In the genomic region with DNA sequence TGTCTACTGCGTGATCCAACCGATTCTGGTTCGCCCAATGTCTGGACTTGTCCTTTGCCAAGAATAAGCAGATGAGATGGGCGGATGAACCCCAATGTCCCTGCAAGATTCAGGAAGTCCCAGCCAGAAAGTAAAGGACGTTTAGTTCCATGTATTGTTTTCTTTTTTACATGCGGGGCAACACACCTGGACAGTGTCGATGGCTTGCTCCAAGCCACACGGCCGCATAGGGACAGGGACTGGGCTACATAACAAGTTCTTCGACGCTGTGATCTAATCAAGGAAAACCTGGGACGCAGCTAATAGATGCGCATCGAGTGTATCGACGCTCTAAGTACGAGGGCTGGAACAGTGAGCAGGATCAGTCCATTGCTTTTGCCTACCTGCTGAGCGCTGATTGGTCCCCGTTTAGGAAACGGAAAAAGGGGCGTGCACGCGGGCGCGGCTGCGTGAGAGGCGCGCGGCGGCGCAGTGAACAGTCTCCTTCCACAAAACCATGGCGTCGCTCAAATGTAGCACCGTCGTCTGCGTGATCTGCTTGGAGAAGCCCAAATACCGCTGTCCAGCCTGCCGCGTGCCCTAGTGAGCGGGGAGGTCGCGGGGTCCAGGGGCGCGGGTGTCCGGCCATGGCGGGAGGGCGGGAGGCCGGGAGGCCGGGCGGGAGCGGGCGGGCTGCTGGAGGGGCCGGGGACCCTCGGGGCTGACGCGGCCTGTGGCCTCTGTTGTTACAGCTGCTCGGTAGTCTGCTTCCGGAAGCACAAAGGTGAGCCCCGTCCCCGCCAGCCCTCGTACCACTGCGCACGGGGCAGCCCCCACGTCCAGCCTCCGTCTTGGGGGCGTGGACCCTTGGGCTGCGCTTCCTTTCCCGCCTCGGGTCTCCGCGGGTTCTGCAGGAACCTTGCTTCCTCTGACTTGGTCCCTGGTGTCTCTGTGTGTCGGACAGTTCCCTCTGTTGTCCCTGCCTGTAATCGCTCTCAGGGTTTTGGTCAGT, we compare ENCODE assay signal across 8 cellular contexts. TPM values are rescaled to one million over a fixed set of nuclear protein-coding genes. Genes with fewer than 3 reads are reported as not detected.
DNase-seq lines count a peak whose midpoint lies in the region; ATAC-seq and TF ChIP-seq lines count a peak whose summit lies in the region.

A gene (plus strand): TSS at position 478 of the 991 bp plus-strand sequence. CDS start 19 bp downstream, at position 497.

- peak; percentile 60 for TF ChIP-seq POLR2A in prostate gland (IDR thresholded peaks at IDR 0.05)

- under 1% methylated on average over 73 of the region's 73 CpGs for WGBS in prostate gland

- peaks cover 10% of the 10 kb centered on the region for H3K27me3 Mint-ChIP-seq in T-helper 1 cell treated with Interleukin-12 subunit alpha and Interleukin-12 subunit beta and Interleukin-4 antibody, amounts not matched to agents 30 μg/mL and 1 μg/mL, for 36 hours (ENCODE audit: low read depth)

- peaks cover 41% of the 10 kb centered on the region for H3K4me1 Mint-ChIP-seq in T-helper 1 cell treated with Interleukin-12 subunit alpha and Interleukin-12 subunit beta and Interleukin-4 antibody, amounts not matched to agents 30 μg/mL and 1 μg/mL, for 36 hours (ENCODE audit: low read depth)

- intact Hi-C loops in left ventricle myocardium superior (cut with micrococcal nuclease) (no loop called here), prostate gland (cut with DNase I) (loop anchor here (5.0 to 10.0 kb wide), 2 partner anchors 46 to 342 kb away; a partner anchor contains a TSS)

- no peaks in the 10 kb centered on the region for H3K27me3 ChIP-seq in prostate gland (replicated peaks; ENCODE audit: insufficient read depth)

- no peaks in the 10 kb centered on the region for H3K9me3 ChIP-seq in prostate gland

- peaks cover 17% of the 10 kb centered on the region for H3K36me3 Mint-ChIP-seq in T-helper 1 cell treated with Interleukin-12 subunit alpha and Interleukin-12 subunit beta and Interleukin-4 antibody, amounts not matched to agents 30 μg/mL and 1 μg/mL, for 36 hours (ENCODE audit: low read depth)

- no peaks in the 10 kb centered on the region for H3K4me1 ChIP-seq in prostate gland (replicated peaks)

- H3K4me3 ChIP-seq in prostate gland, result peak within 1 kb of the TSS; percentile 92 to 97

- no peaks in the 10 kb centered on the region for H3K9me3 Mint-ChIP-seq in T-helper 1 cell treated with Interleukin-12 subunit alpha and Interleukin-12 subunit beta and Interleukin-4 antibody, amounts not matched to agents 30 μg/mL and 1 μg/mL, for 36 hours

- DNase-seq in NCI-H1694 treated with DMSO at 0.1 percent for 48 hours (lab: John Stamatoyannopoulos, UW) (peak; percentile 96), amniotic stem cell (lab: John Stamatoyannopoulos, UW) (peak; percentile 91), left ventricle myocardium superior (peak; percentile 94), prostate gland (ENCODE audit: low spot score) (peak; percentile 92), ureter (ENCODE audit: low spot score) (peak; percentile 94)

- H3K27ac ChIP-seq in prostate gland, result peak within 1 kb of the TSS; percentile 83 to 85

- peak within 1 kb of the TSS; percentile 95 for H3K27ac Mint-ChIP-seq in T-helper 1 cell treated with Interleukin-12 subunit alpha and Interleukin-12 subunit beta and Interleukin-4 antibody, amounts not matched to agents 30 μg/mL and 1 μg/mL, for 36 hours

- peak; percentile 84 for ATAC-seq in GM18498 (IDR thresholded peaks at IDR 0.05; ENCODE audit: unreplicated experiment)
- peak; percentile 92 for ATAC-seq in HG02938 (IDR thresholded peaks at IDR 0.05; ENCODE audit: unreplicated experiment)
- ATAC-seq in left ventricle myocardium superior, result peak; percentile 93

- peak in 2 of 4 experiments; percentile 17 to 39 for TF ChIP-seq CTCF in prostate gland (IDR thresholded peaks at IDR 0.05)

- no peaks in the 10 kb centered on the region for H3K36me3 ChIP-seq in prostate gland

- H3K4me3 Mint-ChIP-seq in T-helper 1 cell treated with Interleukin-12 subunit alpha and Interleukin-12 subunit beta and Interleukin-4 antibody, amounts not matched to agents 30 μg/mL and 1 μg/mL, for 36 hours, result peak within 1 kb of the TSS; percentile 97

RNA-seq across cellular contexts. Expression of the gene that starts here (rescaled TPM):
- total RNA-seq in left ventricle myocardium superior (22.1 TPM), prostate gland (10 to 100 TPM; 29.1 to 36.9 TPM), ureter (28.7 TPM)

Comparison
In these comparisons a context has a peak if more than half of its experiments do, and no peak if none do; other contexts are left out.
1. Peak in every context shown above with its lines: DNase-seq, ATAC-seq, H3K4me3 ChIP-seq and H3K27ac ChIP-seq.